ENCODE assay signal across 12 cellular contexts in genomic region chr2:48510329-48510728, GRCh38. TPM values are rescaled to one million over a fixed set of nuclear protein-coding genes. Genes with fewer than 3 reads are reported as not detected.
DNase-seq lines count a peak whose midpoint lies in the region; ATAC-seq and TF ChIP-seq lines count a peak whose summit lies in the region.
"Had no signal": no experiment of that assay in that cellular context is flagged by ENCODE, and none has a peak within 500 bp of the region (broad histone marks: within the 10 kb centered on the region; RNA-seq: fewer than 3 reads in every experiment).

No MANE protein-coding gene starts in this region.

- intact Hi-C loops in MCF 10A (cut with micrococcal nuclease), result no loop called here
- intact Hi-C loops in breast epithelium (cut with DNase I; ENCODE audit: low total_unique reads), result no loop called here
- intact Hi-C loops in lower lobe of right lung (cut with DNase I), result no loop called here

- TF ChIP-seq POLR2A in breast epithelium (IDR thresholded peaks at IDR 0.05) (no peak), erythroblast (IDR thresholded peaks at IDR 0.05; ENCODE audit: low read length) (no peak)

- H3K27ac Mint-ChIP-seq in MCF 10A (ENCODE audit: low read depth, unreplicated experiment) (peak overlapping the region; percentile 36), brain (peak overlapping the region in 3 of 5 experiments; percentile 10 to 26 (median 14))
- H3K27ac Mint-ChIP-seq: dendritic cell treated with granulocyte-macrophage colony-stimulating factor and Interleukin-4, amounts not matched to agents 40 ng/mL and 50 ng/mL, for 4 days had no signal

- no TSS peak for BruUV-seq in MCF 10A (replicated peaks; lab: Mats Ljungman, UMichigan)

- H3K36me3 ChIP-seq in breast epithelium (peaks cover 3% of the 10 kb centered on the region), lower lobe of right lung (peaks cover 67% of the 10 kb centered on the region)

- H3K9me3 Mint-ChIP-seq in MCF 10A (ENCODE audit: unreplicated experiment) (no peaks in the 10 kb centered on the region), brain (no peaks in the 10 kb centered on the region)
- H3K9me3 Mint-ChIP-seq: dendritic cell treated with granulocyte-macrophage colony-stimulating factor and Interleukin-4, amounts not matched to agents 40 ng/mL and 50 ng/mL, for 4 days had no signal

- POLR2A ChIA-PET in MCF 10A (lab: Yijun Ruan, JAX), result no interaction called here

- CTCF ChIA-PET in MCF 10A (lab: Yijun Ruan, JAX), result no interaction called here

- ATAC-seq in lower lobe of right lung, result no peak

- H3K27me3 Mint-ChIP-seq in MCF 10A (ENCODE audit: insufficient read depth, unreplicated experiment), result no peaks in the 10 kb centered on the region
- no peaks in the 10 kb centered on the region for H3K27me3 Mint-ChIP-seq in brain
- H3K27me3 Mint-ChIP-seq: dendritic cell treated with granulocyte-macrophage colony-stimulating factor and Interleukin-4, amounts not matched to agents 40 ng/mL and 50 ng/mL, for 4 days had no signal

- TF ChIP-seq CTCF in MCF 10A (IDR thresholded peaks at IDR 0.05; ENCODE audit: unreplicated experiment) (no peak), breast epithelium (IDR thresholded peaks at IDR 0.05) (no peak), brain (conservative IDR thresholded peaks at IDR 0.05) (no peak), lower lobe of right lung (IDR thresholded peaks at IDR 0.05) (no peak)

- no peaks in the 10 kb centered on the region for H3K4me1 ChIP-seq in breast epithelium
- peaks cover 36% of the 10 kb centered on the region for H3K4me1 ChIP-seq in lower lobe of right lung

- no peaks in the 10 kb centered on the region for H3K27me3 ChIP-seq in breast epithelium
- H3K27me3 ChIP-seq in lower lobe of right lung (ENCODE audit: low read depth), result no peaks in the 10 kb centered on the region
- H3K27me3 ChIP-seq: BLaER1 treated with 17β-estradiol and CSF1 and Interleukin-3, amounts not matched to agents 10 nM and 100 nM; Peyer's patch had no signal

- H3K9me3 ChIP-seq in breast epithelium (no peaks in the 10 kb centered on the region), lower lobe of right lung (no peaks in the 10 kb centered on the region)
- H3K9me3 ChIP-seq: BLaER1 treated with 17β-estradiol and CSF1 and Interleukin-3, amounts not matched to agents 10 nM and 100 nM; Peyer's patch had no signal

- H3K4me3 Mint-ChIP-seq in MCF 10A (ENCODE audit: unreplicated experiment), result no peak overlapping the region
- no peak overlapping the region for H3K4me3 Mint-ChIP-seq in brain
- H3K4me3 Mint-ChIP-seq: dendritic cell treated with granulocyte-macrophage colony-stimulating factor and Interleukin-4, amounts not matched to agents 40 ng/mL and 50 ng/mL, for 4 days had no signal

- DNase-seq in MCF 10A (ENCODE audit: unreplicated experiment), result no peak
- DNase-seq in breast epithelium (ENCODE audit: low spot score in 2 of 2), result no peak
- DNase-seq in lower lobe of right lung, result no peak
- no peak for DNase-seq in GF-D8 (lab: John Stamatoyannopoulos, UW)
- DNase-seq in erythroblast (lab: John Stamatoyannopoulos, UW), result no peak
- DNase-seq in substantia nigra (lab: John Stamatoyannopoulos, UW), result no peak
- DNase-seq in NCI-H2171 treated with DMSO at 0.1 percent for 48 hours (lab: John Stamatoyannopoulos, UW), result no peak
- DNase-seq: kidney, Peyer's patch had no signal

- H3K27ac ChIP-seq in breast epithelium, result no peak overlapping the region
- H3K27ac ChIP-seq in lower lobe of right lung, result peak overlapping the region; percentile 55
- H3K27ac ChIP-seq in substantia nigra (ENCODE audit: low read depth, low read length, poor library complexity, severe bottlenecking), result no peak overlapping the region

- H3K4me3 ChIP-seq in breast epithelium, result no peak overlapping the region
- no peak overlapping the region for H3K4me3 ChIP-seq in lower lobe of right lung
- H3K4me3 ChIP-seq: BLaER1 treated with 17β-estradiol and CSF1 and Interleukin-3, amounts not matched to agents 10 nM and 100 nM; Peyer's patch had no signal

- peaks cover 62% of the 10 kb centered on the region for H3K36me3 Mint-ChIP-seq in MCF 10A (ENCODE audit: insufficient read depth, unreplicated experiment)
- peaks cover 54% of the 10 kb centered on the region for H3K36me3 Mint-ChIP-seq in brain

- peaks cover 9% of the 10 kb centered on the region for H3K4me1 Mint-ChIP-seq in MCF 10A (ENCODE audit: insufficient read depth, unreplicated experiment)
- H3K4me1 Mint-ChIP-seq in brain, result peaks cover 13% of the 10 kb centered on the region

RNA-seq across cellular contexts. Expression of gene STON1, which starts 19.6 kb away (rescaled TPM):
- total RNA-seq in MCF 10A (2022), result 0.23 and 0.42 TPM in 2 replicates
- 10 to 100 TPM; 21.7 to 45.6 (median 35.1) TPM for total RNA-seq in breast epithelium
- polyA plus RNA-seq in brain (ENCODE audit: insufficient read depth, low read depth, low replicate concordance), result 0.95 TPM
- 33.4 TPM for total RNA-seq in lower lobe of right lung

Comparison
In these comparisons a context has a peak if more than half of its experiments do, and no peak if none do; other contexts are left out.
1. RNA of gene STON1, which starts 19.6 kb away (total RNA-seq): 21.7 to 45.6 TPM in breast epithelium and 33.4 TPM in lower lobe of right lung (single experiment); 0.23 to 0.42 TPM in MCF 10A; every median in the first group is over 10 times any median in the second.